ENCODE assay signal across 14 cellular contexts in the genomic region with DNA sequence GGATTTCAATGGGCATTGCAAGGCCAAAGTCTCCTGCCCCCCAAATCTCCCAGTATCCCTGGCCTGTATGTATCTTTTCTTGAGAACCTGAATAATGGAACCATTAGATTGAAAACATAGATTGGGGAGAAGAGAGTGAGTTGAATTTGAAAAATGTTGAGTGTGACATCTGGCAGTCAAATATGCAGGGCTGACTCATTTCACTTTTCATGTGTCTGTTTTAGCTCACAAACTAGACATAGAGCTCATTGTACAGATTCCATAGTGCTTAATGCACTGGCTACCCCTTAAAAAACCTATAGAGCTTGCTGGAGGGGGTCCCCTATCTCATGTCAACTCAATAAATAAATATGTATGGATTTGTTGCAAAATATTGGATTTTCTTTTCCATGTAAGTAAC. TPM values are rescaled to one million over a fixed set of nuclear protein-coding genes. Genes with fewer than 3 reads are reported as not detected.
DNase-seq lines count a peak whose midpoint lies in the region; ATAC-seq, FAIRE-seq and TF ChIP-seq lines count a peak whose summit lies in the region.
"Had no signal": no experiment of that assay in that cellular context is flagged by ENCODE, and none has a peak within 500 bp of the region (broad histone marks: within the 10 kb centered on the region; RNA-seq: fewer than 3 reads in every experiment).

No MANE protein-coding gene starts in this region.

- H2AFZ ChIP-seq in mammary epithelial cell (ENCODE audit: low read depth, low read length): no peak overlapping the region

- CTCF ChIA-PET in MCF 10A (lab: Yijun Ruan, JAX): interaction anchor here (0.9 to 1.3 kb wide), 3 partner anchors 21 to 49 kb away, joined by 3 read pairs; no protein-coding TSS in a partner anchor
- CTCF ChIA-PET in mammary epithelial cell (lab: Charles Lee; ENCODE audit: low non-redundant PET): no interaction called here

- H3K79me2 ChIP-seq in mammary epithelial cell (ENCODE audit: insufficient read depth, low read length): no peaks in the 10 kb centered on the region

- H3K9me3 Mint-ChIP-seq in MCF 10A (ENCODE audit: unreplicated experiment): no peaks in the 10 kb centered on the region
- H3K9me3 Mint-ChIP-seq: effector memory CD8-positive, alpha-beta T cell had no signal

- DNase-seq in MCF 10A (ENCODE audit: unreplicated experiment): peak; percentile 17
- no peak for DNase-seq in mammary epithelial cell
- no peak for DNase-seq in activated CD8-positive, alpha-beta memory T cell treated with anti-CD3 and anti-CD28 coated beads, Interleukin-2, amount 50 U/mL, for 4 hours
- DNase-seq in urothelium cell line (ENCODE audit: low spot score): no peak
- DNase-seq in Right ventricle myocardium inferior (ENCODE audit: missing footprints): no peak
- DNase-seq: Calu3; effector memory CD8-positive, alpha-beta T cell; KBM-7; NCI-H187 treated with DMSO at 0.1 percent for 48 hours; stimulated activated CD4-positive, alpha-beta T cell treated with anti-CD3 and anti-CD28 coated beads, Interleukin-4, amount 100 ng/mL, for 4 hours; stomach had no signal

- no peaks in the 10 kb centered on the region for H3K27me3 Mint-ChIP-seq in MCF 10A (ENCODE audit: insufficient read depth, unreplicated experiment)

- H3K4me2 ChIP-seq in mammary epithelial cell (ENCODE audit: insufficient read depth, low read depth, low read length): no peak overlapping the region

- H3K27me3 ChIP-seq in mammary epithelial cell (ENCODE audit: insufficient read depth, low read length): no peaks in the 10 kb centered on the region
- no peaks in the 10 kb centered on the region for H3K27me3 ChIP-seq in ectodermal cell (ENCODE audit: control insufficient read depth, insufficient read depth, low read length, poor library complexity, severe bottlenecking)
- H3K27me3 ChIP-seq: stomach had no signal

- intact Hi-C loops in MCF 10A (cut with micrococcal nuclease): no loop called here
- intact Hi-C loops in mammary epithelial cell (cut with micrococcal nuclease): no loop called here
- intact Hi-C loops in Right ventricle myocardium inferior (cut with DNase I): no loop called here

- H4K20me1 ChIP-seq in mammary epithelial cell (ENCODE audit: insufficient read depth, low read length): no peaks in the 10 kb centered on the region

- H3K9me3 ChIP-seq in mammary epithelial cell (replicated peaks; ENCODE audit: insufficient read depth, low read length) (no peaks in the 10 kb centered on the region), ectodermal cell (ENCODE audit: control insufficient read depth, low read length) (no peaks in the 10 kb centered on the region)
- H3K9me3 ChIP-seq: stomach had no signal

- no peak overlapping the region for H3K27ac ChIP-seq in mammary epithelial cell (ENCODE audit: insufficient read depth, low read depth, low read length)
- peak overlapping the region; percentile 13 for H3K27ac ChIP-seq in ectodermal cell (ENCODE audit: insufficient read depth, low read depth, low read length, poor library complexity, severe bottlenecking)
- H3K27ac ChIP-seq: stomach had no signal

- dilution Hi-C loops in mammary epithelial cell (cut with HindIII; ENCODE audit: low sequenced_read_pairs): no loop called here

- H3K4me3 Mint-ChIP-seq in MCF 10A (ENCODE audit: unreplicated experiment): no peak overlapping the region
- H3K4me3 Mint-ChIP-seq: effector memory CD8-positive, alpha-beta T cell had no signal

- H3K27ac Mint-ChIP-seq in MCF 10A (ENCODE audit: low read depth, unreplicated experiment): no peak overlapping the region
- H3K27ac Mint-ChIP-seq: effector memory CD8-positive, alpha-beta T cell had no signal

- FAIRE-seq in urothelium cell line (lab: Jason Lieb, UNC): no peak

- TF ChIP-seq CTCF in MCF 10A (IDR thresholded peaks at IDR 0.05; ENCODE audit: unreplicated experiment) (no peak), mammary epithelial cell (conservative IDR thresholded peaks at IDR 0.05 in 1 of 2, IDR thresholded peaks at IDR 0.05 in 1 of 2; ENCODE audit: extremely low read depth in 1 of 2, insufficient read depth in 1 of 2, low read depth in 1 of 2, low read length in 2 of 2) (no peak)

- H3K4me1 Mint-ChIP-seq in MCF 10A (ENCODE audit: insufficient read depth, unreplicated experiment): no peaks in the 10 kb centered on the region

- H3K36me3 Mint-ChIP-seq in MCF 10A (ENCODE audit: insufficient read depth, unreplicated experiment): no peaks in the 10 kb centered on the region

- peak; percentile 53 for ATAC-seq in HG03565 (IDR thresholded peaks at IDR 0.05; ENCODE audit: unreplicated experiment)
- no peak for ATAC-seq in HG03135 (IDR thresholded peaks at IDR 0.05; ENCODE audit: unreplicated experiment)
- no peak for ATAC-seq in Right ventricle myocardium inferior
- ATAC-seq: effector memory CD8-positive, alpha-beta T cell had no signal

- H3K36me3 ChIP-seq in mammary epithelial cell (ENCODE audit: insufficient read depth, low read length) (no peaks in the 10 kb centered on the region), ectodermal cell (ENCODE audit: control insufficient read depth, insufficient read depth, low read length) (no peaks in the 10 kb centered on the region)

- H3K9ac ChIP-seq in mammary epithelial cell (ENCODE audit: insufficient read depth, low read length): no peak overlapping the region

- in situ Hi-C loops in mammary epithelial cell (cut with MboI; ENCODE audit: low sequenced_read_pairs in 2 of 2): no loop called here

- no TSS peak for BruUV-seq in MCF 10A (replicated peaks; lab: Mats Ljungman, UMichigan)
- BruUV-seq in mammary epithelial cell (replicated peaks; lab: Mats Ljungman, UMichigan): no TSS peak

- H3K4me3 ChIP-seq in mammary epithelial cell (replicated peaks in 1 of 3; ENCODE audit: insufficient read depth in 1 of 3, low read depth in 2 of 3, low read length in 3 of 3) (no peak overlapping the region), ectodermal cell (ENCODE audit: insufficient read depth, low read depth, low read length) (no peak overlapping the region)
- H3K4me3 ChIP-seq: stomach had no signal

- H3K4me1 ChIP-seq in mammary epithelial cell (ENCODE audit: insufficient read depth, low read length) (peaks cover 10% of the 10 kb centered on the region), ectodermal cell (ENCODE audit: control insufficient read depth, insufficient read depth, low read length) (peaks cover 8% of the 10 kb centered on the region)

- POLR2A ChIA-PET in MCF 10A (lab: Yijun Ruan, JAX): interaction anchor here (0.7 to 1.4 kb wide), 3 partner anchors 13 to 1326 kb away, joined by 3 to 4 read pairs (median 3); no protein-coding TSS in a partner anchor

RNA-seq across cellular contexts. Expression of gene DDR2, which starts 30.8 kb away (rescaled TPM):
- 4.9 and 5.9 TPM in 2 replicates for total RNA-seq in MCF 10A (2022)
- 100 to 1,000 TPM in 1 of 2 donors, 1 to 10 TPM in 1; 7.5 to 154 TPM for total RNA-seq in mammary epithelial cell
- polyA plus RNA-seq in mammary epithelial cell: 3.2 TPM
- 2.5 TPM for polyA minus RNA-seq in mammary epithelial cell
- polyA plus RNA-seq in ectodermal cell (2013, experiment 1 of 4): 1.8 TPM
- 1.1 TPM for polyA plus RNA-seq in ectodermal cell (2013, experiment 2 of 4)
- polyA plus RNA-seq in ectodermal cell (2013, experiment 3 of 4): 1.4 TPM
- polyA plus RNA-seq in ectodermal cell (2013, experiment 4 of 4): 1.7 TPM
- 34.4 TPM for total RNA-seq in Right ventricle myocardium inferior
